In the genomic region with DNA sequence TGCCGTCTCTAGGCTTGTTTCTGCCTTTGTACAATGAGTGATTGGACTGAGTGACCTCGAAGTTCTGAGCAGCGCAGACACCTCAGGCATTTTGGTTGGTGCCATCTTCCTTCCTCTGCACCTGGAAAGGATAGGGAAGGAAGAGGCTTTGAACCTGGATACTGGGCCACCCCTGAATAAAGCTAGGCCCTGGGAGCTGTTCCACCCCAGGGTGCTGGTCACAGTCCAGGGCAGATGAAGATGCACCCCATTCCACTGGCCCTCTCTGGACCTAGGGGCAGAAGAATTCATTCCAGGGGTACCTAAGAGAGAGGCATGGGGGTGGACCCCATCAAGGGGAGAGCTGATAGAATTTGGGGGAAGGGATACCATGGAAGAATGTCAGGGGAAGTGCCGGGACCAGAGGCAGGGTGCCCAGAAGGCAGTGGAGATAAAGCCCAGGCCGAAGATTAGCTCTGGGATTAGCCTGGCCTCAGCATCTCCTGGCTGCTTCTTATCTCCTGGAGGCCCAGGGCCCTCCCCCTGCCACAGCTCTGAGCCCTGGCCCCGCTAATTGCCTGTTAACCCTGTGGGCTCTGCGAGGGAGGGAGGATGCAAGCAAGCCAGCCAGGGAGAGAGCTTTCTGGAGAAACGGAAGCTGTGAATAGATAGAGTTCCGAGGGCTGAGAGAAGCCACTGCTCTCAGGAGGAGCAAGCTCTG, we compare ENCODE assay signal across 18 cellular contexts. TPM values are rescaled to one million over a fixed set of nuclear protein-coding genes. Genes with fewer than 3 reads are reported as not detected.
DNase-seq lines count a peak whose midpoint lies in the region; ATAC-seq and TF ChIP-seq lines count a peak whose summit lies in the region.
"Had no signal": no experiment of that assay in that cellular context is flagged by ENCODE, and none has a peak within 500 bp of the region (broad histone marks: within the 10 kb centered on the region; RNA-seq: fewer than 3 reads in every experiment).

No MANE protein-coding gene starts in this region.

- H3K9me3 ChIP-seq in cardiac muscle cell (ENCODE audit: low read depth), result no peaks in the 10 kb centered on the region
- H3K9me3 ChIP-seq in heart left ventricle, result no peaks in the 10 kb centered on the region
- H3K9me3 ChIP-seq in SK-N-SH, result no peaks in the 10 kb centered on the region
- H3K9me3 ChIP-seq: ascending aorta had no signal

- no peaks in the 10 kb centered on the region for H3K9me3 Mint-ChIP-seq in stimulated activated memory B cell treated with anti-CD40 and anti-IgM and Interleukin-4, amounts not matched to agents 10 μg/mL and 1 μg/mL and 100 μg/mL, for 72 hours
- H3K9me3 Mint-ChIP-seq: activated CD8-positive, alpha-beta T cell treated with anti-CD3 and anti-CD28 coated beads for 36 hours; activated naive CD4-positive, alpha-beta T cell treated with anti-CD3 and anti-CD28 coated beads for 36 hours; activated T-cell treated with anti-CD3 and anti-CD28 coated beads, Interleukin-2, amount 50 U/mL, for 24 hours; H9 had no signal

- H3F3A ChIP-seq in SK-N-SH (replicated peaks; ENCODE audit: insufficient read depth), result no peaks in the 10 kb centered on the region

- DNase-seq in cardiac muscle cell (ENCODE audit: low read depth in 1 of 2, low spot score in 1 of 2) (peak; percentile 70 to 84), heart left ventricle (no peak), SK-N-SH (peak; percentile 91), erythroblast (lab: John Stamatoyannopoulos, UW) (peak; percentile 84 to 88), retina (peak; percentile 66), COR-L47 (lab: John Stamatoyannopoulos, UW) (no peak)
- DNase-seq: activated CD8-positive, alpha-beta T cell treated with anti-CD3 and anti-CD28 coated beads for 36 hours; activated naive CD4-positive, alpha-beta T cell treated with anti-CD3 and anti-CD28 coated beads for 36 hours; activated T-cell treated with anti-CD3 and anti-CD28 coated beads, Interleukin-2, amount 50 U/mL, for 24 hours; H9; NCI-H1092; NCI-H2171 treated with DMSO at 0.1 percent for 48 hours; RPMI8226 had no signal

- H3K4me3 ChIP-seq in cardiac muscle cell, result no peak overlapping the region
- H3K4me3 ChIP-seq in heart left ventricle, result no peak overlapping the region
- no peak overlapping the region; a peak in 1 of 4 replicates for H3K4me3 ChIP-seq in SK-N-SH (ENCODE audit: low read depth in 2 of 2, low read length in 1 of 2)
- H3K4me3 ChIP-seq: ascending aorta had no signal

- ATAC-seq in heart left ventricle, result no peak
- no peak for ATAC-seq in HG03571 (IDR thresholded peaks at IDR 0.05; ENCODE audit: unreplicated experiment)
- ATAC-seq in stimulated activated memory B cell treated with anti-CD40 and anti-IgM and Interleukin-4, amounts not matched to agents 10 μg/mL and 1 μg/mL and 100 μg/mL, for 72 hours, result no peak
- ATAC-seq: activated CD8-positive, alpha-beta T cell treated with anti-CD3 and anti-CD28 coated beads for 36 hours had no signal

- no peaks in the 10 kb centered on the region for H3K79me2 ChIP-seq in SK-N-SH (ENCODE audit: insufficient read depth)

- 29 to 34% (median 30%) methylated on average over 9 of the region's 9 CpGs for WGBS in heart left ventricle, 4 donors
- WGBS in SK-N-SH (ENCODE audit: low lambda C conversion rate), result 50% methylated on average over 6 of the region's 9 CpGs

- H3K9ac ChIP-seq in SK-N-SH, result no peak overlapping the region
- H3K9ac ChIP-seq: KMS-11 had no signal

- H3K27me3 ChIP-seq in cardiac muscle cell, result no peaks in the 10 kb centered on the region
- peaks cover 8 to 85% (median 31%) of the 10 kb centered on the region in 9 donors for H3K27me3 ChIP-seq in heart left ventricle
- H3K27me3 ChIP-seq in SK-N-SH (ENCODE audit: insufficient read depth), result no peaks in the 10 kb centered on the region; the same call in 1 of the 2 replicates
- H3K27me3 ChIP-seq: ascending aorta had no signal

- TF ChIP-seq RAD21 in SK-N-SH (IDR thresholded peaks at IDR 0.05; ENCODE audit: low read length), result peak; percentile 38

- no peak overlapping the region for H2AFZ ChIP-seq in SK-N-SH (ENCODE audit: low read depth)

- CTCF ChIA-PET in SK-N-SH (lab: Yijun Ruan, JAX), result interaction anchor here (1.3 to 62.1 kb wide), 6 partner anchors 15 to 137 kb away, joined by 3 to 2824 read pairs (median 161); a partner anchor contains a TSS

- no peak overlapping the region for H3K4me2 ChIP-seq in SK-N-SH
- H3K4me2 ChIP-seq: KMS-11 had no signal

- intact Hi-C loops in heart left ventricle (cut with DNase I), result loop anchor here in 7 of 10 donors (2.0 to 5.0 kb wide), 4 partner anchors 33 to 121 kb away; no protein-coding TSS in a partner anchor

- H3K27ac Mint-ChIP-seq in stimulated activated memory B cell treated with anti-CD40 and anti-IgM and Interleukin-4, amounts not matched to agents 10 μg/mL and 1 μg/mL and 100 μg/mL, for 72 hours, result no peak overlapping the region
- H3K27ac Mint-ChIP-seq: activated CD8-positive, alpha-beta T cell treated with anti-CD3 and anti-CD28 coated beads for 36 hours; activated naive CD4-positive, alpha-beta T cell treated with anti-CD3 and anti-CD28 coated beads for 36 hours; activated T-cell treated with anti-CD3 and anti-CD28 coated beads, Interleukin-2, amount 50 U/mL, for 24 hours; H9 had no signal

- TF ChIP-seq EP300 in SK-N-SH (IDR thresholded peaks at IDR 0.05; ENCODE audit: borderline replicate concordance in 1 of 2, low read depth in 1 of 2, low read length in 1 of 2), result peak in 1 of 2 experiments; percentile 91; a peak in 2 of 4 replicates

- H3K4me1 Mint-ChIP-seq in stimulated activated memory B cell treated with anti-CD40 and anti-IgM and Interleukin-4, amounts not matched to agents 10 μg/mL and 1 μg/mL and 100 μg/mL, for 72 hours, result peaks cover 18% of the 10 kb centered on the region

- POLR2A ChIA-PET in SK-N-SH (lab: Yijun Ruan, JAX), result interaction anchor here (0.9 to 8.0 kb wide), 10 partner anchors 13 to 72 kb away, joined by 3 to 210 read pairs (median 7); a partner anchor contains a TSS

- no peaks in the 10 kb centered on the region for H3K9me2 ChIP-seq in SK-N-SH

- no peak for TF ChIP-seq CTCF in cardiac muscle cell (IDR thresholded peaks at IDR 0.05; ENCODE audit: low read depth, low read length)
- TF ChIP-seq CTCF in heart left ventricle (IDR thresholded peaks at IDR 0.05), result no peak
- TF ChIP-seq CTCF in SK-N-SH (IDR thresholded peaks at IDR 0.05), result no peak

- peaks cover 72% of the 10 kb centered on the region for H3K4me1 ChIP-seq in cardiac muscle cell (ENCODE audit: low read depth)
- peaks cover 0 to 54% (median 28%) of the 10 kb centered on the region in 12 donors for H3K4me1 ChIP-seq in heart left ventricle
- H3K4me1 ChIP-seq in SK-N-SH (ENCODE audit: control insufficient read depth in 1 of 2, insufficient read depth in 2 of 2, low read depth in 1 of 2, low read length in 1 of 2), result peaks cover 12 to 67% of the 10 kb centered on the region in 2 experiments; a peak in 2 of 4 replicates

- peaks cover 77% of the 10 kb centered on the region for H3K27me3 Mint-ChIP-seq in stimulated activated memory B cell treated with anti-CD40 and anti-IgM and Interleukin-4, amounts not matched to agents 10 μg/mL and 1 μg/mL and 100 μg/mL, for 72 hours

- peak overlapping the region; percentile 86 for H3K27ac ChIP-seq in cardiac muscle cell
- peak overlapping the region in 2 of 12 donors; percentile 12 to 53 for H3K27ac ChIP-seq in heart left ventricle
- peak overlapping the region in 1 of 2 experiments; percentile 98; a peak in 2 of 4 replicates for H3K27ac ChIP-seq in SK-N-SH (ENCODE audit: low read depth in 2 of 2, low read length in 1 of 2)
- H3K27ac ChIP-seq: ascending aorta, KMS-11 had no signal

- no peaks in the 10 kb centered on the region for H4K20me1 ChIP-seq in SK-N-SH (ENCODE audit: insufficient read depth)

- no peak overlapping the region for H3K4me3 Mint-ChIP-seq in stimulated activated memory B cell treated with anti-CD40 and anti-IgM and Interleukin-4, amounts not matched to agents 10 μg/mL and 1 μg/mL and 100 μg/mL, for 72 hours
- H3K4me3 Mint-ChIP-seq: activated CD8-positive, alpha-beta T cell treated with anti-CD3 and anti-CD28 coated beads for 36 hours; activated naive CD4-positive, alpha-beta T cell treated with anti-CD3 and anti-CD28 coated beads for 36 hours; activated T-cell treated with anti-CD3 and anti-CD28 coated beads, Interleukin-2, amount 50 U/mL, for 24 hours had no signal

- TF ChIP-seq POLR2A in heart left ventricle (IDR thresholded peaks at IDR 0.05), result no peak
- no peak for TF ChIP-seq POLR2A in erythroblast (IDR thresholded peaks at IDR 0.05; ENCODE audit: low read length)

- H3K36me3 ChIP-seq in cardiac muscle cell (no peaks in the 10 kb centered on the region), heart left ventricle (no peaks in the 10 kb centered on the region), SK-N-SH (replicated peaks in 1 of 2; ENCODE audit: control insufficient read depth in 1 of 2, insufficient read depth in 2 of 2, low read length in 1 of 2) (no peaks in the 10 kb centered on the region)
- H3K36me3 ChIP-seq: ascending aorta had no signal

- H3K36me3 Mint-ChIP-seq in stimulated activated memory B cell treated with anti-CD40 and anti-IgM and Interleukin-4, amounts not matched to agents 10 μg/mL and 1 μg/mL and 100 μg/mL, for 72 hours, result no peaks in the 10 kb centered on the region

RNA-seq across cellular contexts. Expression of a gene that starts 11.4 kb away (rescaled TPM):
- total RNA-seq in cardiac muscle cell, result 6.4 and 9.5 TPM in 2 replicates
- polyA plus RNA-seq in cardiac muscle cell, result 3.3 and 4.3 TPM in 2 replicates
- under 1 TPM in 1 of 9 donors, not detected in 8; 0.10 TPM for total RNA-seq in heart left ventricle
- under 1 TPM; 0.03 to 0.08 TPM for polyA plus RNA-seq in heart left ventricle
- 0.05 and 0.10 TPM in 2 replicates for polyA plus RNA-seq in SK-N-SH (2012; rRNA removed)
- 0.04 and 0.30 TPM in 2 replicates for polyA plus RNA-seq in SK-N-SH (2012; cell fraction: cytosol; rRNA removed)
- polyA plus RNA-seq in SK-N-SH (2012; cell fraction: nucleus; rRNA removed), result 0.79 and 1.00 TPM in 2 replicates
- total RNA-seq: activated CD8-positive, alpha-beta T cell treated with anti-CD3 and anti-CD28 coated beads for 36 hours; activated naive CD4-positive, alpha-beta T cell treated with anti-CD3 and anti-CD28 coated beads for 36 hours; ascending aorta had no signal
- polyA plus RNA-seq: liver had no signal

RNA-seq across cellular contexts. Expression of a gene that starts 17.9 kb away (rescaled TPM):
- total RNA-seq in cardiac muscle cell, result 286 and 301 TPM in 2 replicates
- 208 and 218 TPM in 2 replicates for polyA plus RNA-seq in cardiac muscle cell
- 100 to 1,000 TPM in 6 of 9 donors, 10 to 100 TPM in 3; 77.9 to 196 (median 138) TPM for total RNA-seq in heart left ventricle
- 100 to 1,000 TPM in 1 of 2 donors, 10 to 100 TPM in 1; 74.1 to 209 TPM for polyA plus RNA-seq in heart left ventricle
- 119 and 141 TPM in 2 replicates for polyA plus RNA-seq in SK-N-SH (2012; rRNA removed)
- 65.6 and 129 TPM in 2 replicates for polyA plus RNA-seq in SK-N-SH (2012; cell fraction: cytosol; rRNA removed)
- 113 and 151 TPM in 2 replicates for polyA plus RNA-seq in SK-N-SH (2012; cell fraction: nucleus; rRNA removed)

RNA-seq across cellular contexts. Expression of a gene that starts 18.1 kb away (rescaled TPM):
- total RNA-seq in cardiac muscle cell, result 6.7 and 7.4 TPM in 2 replicates
- 8.2 and 12.2 TPM in 2 replicates for polyA plus RNA-seq in cardiac muscle cell
- 1 to 10 TPM in 8 of 9 donors, under 1 TPM in 1; 0.65 to 4.7 (median 2.3) TPM for total RNA-seq in heart left ventricle
- 10 to 100 TPM in 1 of 2 donors, 1 to 10 TPM in 1; 2.2 to 10.2 TPM for polyA plus RNA-seq in heart left ventricle
- polyA plus RNA-seq in SK-N-SH (2012; rRNA removed), result 4.7 and 7.0 TPM in 2 replicates
- 1.0 and 1.7 TPM in 2 replicates for polyA plus RNA-seq in SK-N-SH (2012; cell fraction: cytosol; rRNA removed)
- polyA plus RNA-seq in SK-N-SH (2012; cell fraction: nucleus; rRNA removed), result 43.9 and 63.2 TPM in 2 replicates

RNA-seq across cellular contexts. Expression of a gene that starts 27.0 kb away (rescaled TPM):
- total RNA-seq in cardiac muscle cell (35.0 and 45.5 TPM in 2 replicates), heart left ventricle (10 to 100 TPM; 15.8 to 31.6 (median 20.1) TPM)
- polyA plus RNA-seq in cardiac muscle cell (52.7 and 67.5 TPM in 2 replicates), heart left ventricle (10 to 100 TPM; 18.2 to 35.5 TPM), SK-N-SH (2012; rRNA removed) (61.3 and 75.1 TPM in 2 replicates)
- 27.7 and 39.9 TPM in 2 replicates for polyA plus RNA-seq in SK-N-SH (2012; cell fraction: cytosol; rRNA removed)
- 157 and 170 TPM in 2 replicates for polyA plus RNA-seq in SK-N-SH (2012; cell fraction: nucleus; rRNA removed)

RNA-seq across cellular contexts. Expression of a gene that starts 45.7 kb away (rescaled TPM):
- total RNA-seq in cardiac muscle cell, result 540 and 746 TPM in 2 replicates
- polyA plus RNA-seq in cardiac muscle cell, result 276 and 302 TPM in 2 replicates
- 100 to 1,000 TPM; 149 to 230 (median 178) TPM for total RNA-seq in heart left ventricle
- 100 to 1,000 TPM in 1 of 2 donors, 10 to 100 TPM in 1; 88.1 to 177 TPM for polyA plus RNA-seq in heart left ventricle
- polyA plus RNA-seq in SK-N-SH (2012; rRNA removed), result 70.9 and 93.0 TPM in 2 replicates
- 27.1 and 45.0 TPM in 2 replicates for polyA plus RNA-seq in SK-N-SH (2012; cell fraction: cytosol; rRNA removed)
- polyA plus RNA-seq in SK-N-SH (2012; cell fraction: nucleus; rRNA removed), result 274 and 319 TPM in 2 replicates

Comparison
In these comparisons a context has a peak if more than half of its experiments do, and no peak if none do; other contexts are left out.
1. DNase-seq: peak in cardiac muscle cell (2 of 2), SK-N-SH (single experiment), erythroblast (2 of 2) and retina (single experiment); none in heart left ventricle (0 of 5) and COR-L47 (single experiment).